ENCODE assay signal across 9 cellular contexts in the genomic region with DNA sequence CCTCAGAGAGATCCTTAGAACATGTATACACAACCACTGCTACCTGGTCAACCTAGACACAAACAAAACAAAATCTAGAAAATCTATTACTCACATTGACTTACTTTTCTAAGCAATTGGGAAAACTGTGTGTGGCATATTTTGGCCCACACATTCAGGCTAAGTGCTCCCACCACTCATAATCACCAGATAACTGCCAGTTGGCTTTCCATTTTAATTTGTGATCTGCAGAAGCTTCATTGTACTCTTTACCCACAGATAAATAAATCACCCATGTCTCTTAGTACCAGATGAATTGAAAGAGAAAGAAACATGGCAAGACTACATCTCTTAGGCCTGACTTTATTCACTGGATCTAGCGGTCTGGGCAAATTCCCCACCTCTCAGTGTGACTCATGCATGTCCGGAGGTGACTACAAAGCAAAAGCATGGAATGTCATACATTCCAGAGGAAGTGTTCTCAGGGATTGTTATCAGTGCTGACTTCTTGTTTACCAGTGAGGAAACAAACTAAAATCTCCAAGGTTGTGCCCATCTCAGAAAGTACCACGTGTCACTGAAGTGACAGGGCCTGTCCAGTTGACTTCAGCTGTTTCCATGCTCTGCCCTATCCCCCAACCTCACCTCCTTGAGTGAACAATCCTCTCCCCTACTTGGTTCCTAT. TPM values are rescaled to one million over a fixed set of nuclear protein-coding genes. Genes with fewer than 3 reads are reported as not detected.
DNase-seq lines count a peak whose midpoint lies in the region; ATAC-seq and TF ChIP-seq lines count a peak whose summit lies in the region.
"Had no signal": no experiment of that assay in that cellular context is flagged by ENCODE, and none has a peak within 500 bp of the region (broad histone marks: within the 10 kb centered on the region; RNA-seq: fewer than 3 reads in every experiment).

No MANE protein-coding gene starts in this region.

- intact Hi-C loops in body of pancreas (cut with DNase I) (no loop called here), tibial artery (cut with DNase I; ENCODE audit: low total_unique reads) (no loop called here), OCI-LY7 (cut with micrococcal nuclease; ENCODE audit: unreplicated experiment) (no loop called here)

- H3K4me1 ChIP-seq in body of pancreas (peaks cover 13% of the 10 kb centered on the region), tibial artery (peaks cover 0 to 39% (median 27%) of the 10 kb centered on the region in 4 donors), OCI-LY7 (ENCODE audit: insufficient read depth, low read length, poor library complexity, severe bottlenecking) (no peaks in the 10 kb centered on the region)

- peak overlapping the region in 2 of 4 donors; percentile 39 to 52 for H3K27ac ChIP-seq in body of pancreas
- H3K27ac ChIP-seq in tibial artery = peak overlapping the region; percentile 6 to 57
- no peak overlapping the region for H3K27ac ChIP-seq in OCI-LY7 (ENCODE audit: low read depth, low read length, poor library complexity, severe bottlenecking)

- H3K4me3 ChIP-seq in body of pancreas (no peak overlapping the region), tibial artery (no peak overlapping the region), OCI-LY7 (ENCODE audit: low read depth, low read length, poor library complexity, severe bottlenecking) (no peak overlapping the region)

- WGBS in body of pancreas, 2 donors = 52 to 57% methylated on average over 3 of the region's 3 CpGs

- H3K9me3 ChIP-seq in body of pancreas (no peaks in the 10 kb centered on the region), tibial artery (peaks cover 0 to 5% (median 0%) of the 10 kb centered on the region in 3 donors), OCI-LY7 (ENCODE audit: low read length) (no peaks in the 10 kb centered on the region)

- POLR2A ChIA-PET in OCI-LY7 (lab: Charles Lee) = no interaction called here

- ATAC-seq in body of pancreas (peak; percentile 80), GM21717 (IDR thresholded peaks at IDR 0.05; ENCODE audit: unreplicated experiment) (no peak)

- H3K36me3 ChIP-seq in body of pancreas (replicated peaks in 1 of 2; ENCODE audit: insufficient read depth in 1 of 2, low read depth in 2 of 2) (no peaks in the 10 kb centered on the region), tibial artery (no peaks in the 10 kb centered on the region), OCI-LY7 (ENCODE audit: insufficient read depth, low read length) (no peaks in the 10 kb centered on the region)

- TF ChIP-seq POLR2A in body of pancreas (IDR thresholded peaks at IDR 0.05) = no peak

- H3K27me3 ChIP-seq in body of pancreas = no peaks in the 10 kb centered on the region
- H3K27me3 ChIP-seq in tibial artery = no peaks in the 10 kb centered on the region

- no TSS peak for BruUV-seq in OCI-LY7 (replicated peaks; lab: Mats Ljungman, UMichigan)

- TF ChIP-seq CTCF in body of pancreas (IDR thresholded peaks at IDR 0.05) = no peak
- no peak for TF ChIP-seq CTCF in tibial artery (IDR thresholded peaks at IDR 0.05)
- TF ChIP-seq CTCF in OCI-LY7 (conservative IDR thresholded peaks at IDR 0.05; ENCODE audit: low read length) = no peak

- H4K20me1 ChIP-seq in OCI-LY7 (ENCODE audit: insufficient read depth, low read length) = no peaks in the 10 kb centered on the region

- H3K9me2 ChIP-seq in OCI-LY7 (ENCODE audit: insufficient read depth, low read length) = no peaks in the 10 kb centered on the region

- CTCF ChIA-PET in OCI-LY7 (lab: Charles Lee; ENCODE audit: unreplicated experiment) = no interaction called here

- no peaks in the 10 kb centered on the region for H3K79me2 ChIP-seq in OCI-LY7 (ENCODE audit: insufficient read depth, low read depth, low read length)

- H2AFZ ChIP-seq in OCI-LY7 (ENCODE audit: low read length) = no peak overlapping the region

- DNase-seq in HS-5 (ENCODE audit: low read depth) (peak; percentile 98), body of pancreas (peak in 3 of 4 donors; percentile 14 to 44 (median 41)), kidney glomerular epithelial cell (lab: John Stamatoyannopoulos, UW) (peak; percentile 97), tibial artery (no peak), OCI-LY7 (ENCODE audit: low spot score) (no peak), NCI-H1436 treated with DMSO at 0.1 percent for 48 hours (lab: John Stamatoyannopoulos, UW) (no peak)
- DNase-seq: amygdala; stimulated activated CD4-positive, alpha-beta T cell treated with anti-CD3 and anti-CD28 coated beads, Interleukin-12 subunit alpha, Interleukin-12 subunit beta, amount 100 ng/mL, for 4 hours had no signal

- no peak overlapping the region for H3K4me2 ChIP-seq in OCI-LY7 (ENCODE audit: low read length)

RNA-seq across cellular contexts. Expression of a gene that starts 52.4 kb away (rescaled TPM):
- 1 to 10 TPM; 4.9 to 9.3 TPM for total RNA-seq in body of pancreas
- 10.6 and 17.4 TPM in 2 replicates for total RNA-seq in OCI-LY7 (2014; rRNA removed; shearing (Covaris generic))
- total RNA-seq in OCI-LY7 (2022) = 29.0 and 32.5 TPM in 2 replicates

Comparison
In these comparisons a context has a peak if more than half of its experiments do, and no peak if none do; other contexts are left out.
1. DNase-seq: peak in HS-5 (single experiment), body of pancreas (3 of 4) and kidney glomerular epithelial cell (single experiment); none in tibial artery (0 of 2), OCI-LY7 (single experiment) and NCI-H1436 treated with DMSO at 0.1 percent for 48 hours (single experiment).